In the genomic region with DNA sequence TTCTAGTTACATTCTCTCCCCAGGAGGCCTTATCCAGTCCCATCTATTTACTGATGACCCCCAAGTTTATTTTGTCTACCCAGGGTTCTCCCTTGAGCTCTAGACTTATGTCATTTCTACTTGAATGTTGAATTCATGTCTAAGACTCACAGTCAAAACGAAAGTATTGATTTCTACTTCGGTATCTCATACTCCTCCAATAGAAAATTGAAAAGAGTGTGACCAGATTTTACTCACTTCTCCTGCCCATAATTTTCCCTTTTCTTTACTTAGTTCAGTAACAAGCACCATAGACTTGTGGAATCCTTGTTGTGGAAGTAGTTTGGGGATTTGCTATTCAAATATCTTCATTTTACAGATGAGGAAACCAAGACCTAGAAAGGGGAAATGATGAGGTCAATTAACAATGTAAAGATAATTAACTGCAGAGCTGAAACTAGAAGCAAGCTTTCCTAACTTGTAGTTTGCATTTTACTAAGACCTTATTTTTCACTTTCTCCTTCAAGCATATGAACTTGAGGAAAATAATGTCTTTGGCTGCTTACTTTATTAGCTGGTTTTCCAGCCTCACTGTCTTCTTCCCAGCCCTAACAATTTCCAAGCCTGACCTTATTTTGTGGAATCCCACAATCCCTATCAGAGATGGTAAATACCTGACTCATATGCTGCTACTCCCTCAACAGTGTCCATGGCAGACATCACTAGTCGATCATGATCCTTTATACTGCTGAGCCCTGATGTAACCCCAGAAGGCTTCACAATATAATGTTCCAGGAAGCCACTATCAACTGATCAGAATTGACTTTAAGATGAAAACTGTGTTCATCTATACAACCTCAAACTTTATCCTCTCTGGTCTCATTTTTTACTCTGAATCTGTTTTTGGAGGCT, we compare ENCODE assay signal across 11 cellular contexts.
A peak's percentile ranks its signal among the peaks of the same experiment; 100 is the strongest.
DNase-seq lines count a peak whose midpoint lies in the region; ATAC-seq and TF ChIP-seq lines count a peak whose summit lies in the region.
"Had no signal": no experiment of that assay in that cellular context is flagged by ENCODE, and none has a peak within 500 bp of the region (broad histone marks: within the 10 kb centered on the region; RNA-seq: fewer than 3 reads in every experiment).

No MANE protein-coding gene starts in this region.

- H3K27me3 ChIP-seq in mesendoderm (ENCODE audit: insufficient read depth, low read length, poor library complexity): no peaks in the 10 kb centered on the region
- peaks cover 16% of the 10 kb centered on the region for H3K27me3 ChIP-seq in A673 (replicated peaks; ENCODE audit: insufficient read depth, low read depth, low read length, poor library complexity)
- H3K27me3 ChIP-seq: SJCRH30 had no signal

- no TSS peak for BruUV-seq in A673 (replicated peaks; lab: Mats Ljungman, UMichigan)

- POLR2A ChIA-PET in A673 (lab: Charles Lee; ENCODE audit: low non-redundant PET): no interaction called here

- DNase-seq in mesendoderm (peak; percentile 18), NCI-H146 treated with DMSO at 0.1 percent for 48 hours (lab: John Stamatoyannopoulos, UW; ENCODE audit: unreplicated experiment) (no peak), A673 (ENCODE audit: low spot score) (no peak)
- no peak for DNase-seq in central memory CD4-positive, alpha-beta T cell
- DNase-seq: activated CD8-positive, alpha-beta T cell treated with anti-CD3 and anti-CD28 coated beads, Interleukin-2, amount 10 ng/mL, durations not matched to agents 7 days and 5 days; left ventricle myocardium inferior; NCI-H2081 had no signal

- no peaks in the 10 kb centered on the region for H3K4me1 ChIP-seq in mesendoderm (ENCODE audit: control insufficient read depth, low read depth, low read length)
- no peaks in the 10 kb centered on the region for H3K4me1 ChIP-seq in A673 (ENCODE audit: insufficient read depth, low read length, poor library complexity, severe bottlenecking)
- H3K4me1 ChIP-seq: SJCRH30 had no signal

- H3K23ac ChIP-seq in mesendoderm (ENCODE audit: low read length): no peak overlapping the region

- H2BK5ac ChIP-seq in mesendoderm (ENCODE audit: low read length): no peak overlapping the region

- H3K4me2 ChIP-seq in mesendoderm (ENCODE audit: low read length): no peak overlapping the region

- intact Hi-C loops in A673 (cut with micrococcal nuclease; ENCODE audit: unreplicated experiment): no loop called here

- no peaks in the 10 kb centered on the region for H3K79me1 ChIP-seq in mesendoderm (ENCODE audit: low read length)

- H4K8ac ChIP-seq in mesendoderm (ENCODE audit: low read depth, low read length): no peak overlapping the region

- H3K36me3 ChIP-seq in mesendoderm (ENCODE audit: control insufficient read depth, insufficient read depth, low read length): no peaks in the 10 kb centered on the region
- H3K36me3 ChIP-seq in A673 (ENCODE audit: insufficient read depth, low read length, poor library complexity, severe bottlenecking): no peaks in the 10 kb centered on the region
- H3K36me3 ChIP-seq: left ventricle myocardium inferior, SJCRH30 had no signal

- TF ChIP-seq CTCF in A673 (conservative IDR thresholded peaks at IDR 0.05; ENCODE audit: low read depth, low read length): no peak

- no peak overlapping the region for H3K4me3 ChIP-seq in mesendoderm (ENCODE audit: low read length)
- H3K4me3 ChIP-seq in A673 (ENCODE audit: low read depth, low read length, poor library complexity, severe bottlenecking): no peak overlapping the region
- H3K4me3 ChIP-seq: left ventricle myocardium inferior, SJCRH30 had no signal

- no peak overlapping the region for H3K56ac ChIP-seq in mesendoderm (ENCODE audit: low read length)

- no peak overlapping the region for H3K9ac ChIP-seq in mesendoderm (ENCODE audit: low read length)

- CTCF ChIA-PET in A673 (lab: Charles Lee): no interaction called here

- no peaks in the 10 kb centered on the region for H3K79me2 ChIP-seq in mesendoderm (ENCODE audit: control insufficient read depth, insufficient read depth, low read length)

- H3K4ac ChIP-seq in mesendoderm (ENCODE audit: low read depth, low read length): no peak overlapping the region

- no CpG with 5 or more reads among the region's 3 CpGs for WGBS in mesendoderm (ENCODE audit: extremely low coverage, insufficient coverage, low lambda C conversion rate)

- no peak overlapping the region for H2BK120ac ChIP-seq in mesendoderm (ENCODE audit: low read depth, low read length)

- peak; percentile 94 for ATAC-seq in GM18909 (IDR thresholded peaks at IDR 0.05; ENCODE audit: poor library complexity, unreplicated experiment)
- peak; percentile 87 for ATAC-seq in GM21737 (IDR thresholded peaks at IDR 0.05; ENCODE audit: unreplicated experiment)
- ATAC-seq in HG03280 (IDR thresholded peaks at IDR 0.05; ENCODE audit: unreplicated experiment): peak; percentile 86
- ATAC-seq: activated CD8-positive, alpha-beta T cell treated with anti-CD3 and anti-CD28 coated beads, Interleukin-2, amount 10 ng/mL, durations not matched to agents 7 days and 5 days had no signal

- no peak overlapping the region for H3K27ac ChIP-seq in mesendoderm (ENCODE audit: low read depth, low read length)
- no peak overlapping the region for H3K27ac ChIP-seq in A673 (ENCODE audit: low read depth, low read length, poor library complexity, severe bottlenecking)
- H3K27ac ChIP-seq: left ventricle myocardium inferior, SJCRH30 had no signal

- no peak overlapping the region for H2AK5ac ChIP-seq in mesendoderm (ENCODE audit: low read length)

- no peak overlapping the region for H4K5ac ChIP-seq in mesendoderm (ENCODE audit: low read length)

- H3K9me3 ChIP-seq in A673 (ENCODE audit: low read depth, low read length, poor library complexity, severe bottlenecking): no peaks in the 10 kb centered on the region
- H3K9me3 ChIP-seq: left ventricle myocardium inferior, SJCRH30 had no signal

- H3K18ac ChIP-seq in mesendoderm (ENCODE audit: low read length): no peak overlapping the region

- H2BK15ac ChIP-seq in mesendoderm (replicated peaks; ENCODE audit: low read depth): no peak overlapping the region
